In the genomic region with DNA sequence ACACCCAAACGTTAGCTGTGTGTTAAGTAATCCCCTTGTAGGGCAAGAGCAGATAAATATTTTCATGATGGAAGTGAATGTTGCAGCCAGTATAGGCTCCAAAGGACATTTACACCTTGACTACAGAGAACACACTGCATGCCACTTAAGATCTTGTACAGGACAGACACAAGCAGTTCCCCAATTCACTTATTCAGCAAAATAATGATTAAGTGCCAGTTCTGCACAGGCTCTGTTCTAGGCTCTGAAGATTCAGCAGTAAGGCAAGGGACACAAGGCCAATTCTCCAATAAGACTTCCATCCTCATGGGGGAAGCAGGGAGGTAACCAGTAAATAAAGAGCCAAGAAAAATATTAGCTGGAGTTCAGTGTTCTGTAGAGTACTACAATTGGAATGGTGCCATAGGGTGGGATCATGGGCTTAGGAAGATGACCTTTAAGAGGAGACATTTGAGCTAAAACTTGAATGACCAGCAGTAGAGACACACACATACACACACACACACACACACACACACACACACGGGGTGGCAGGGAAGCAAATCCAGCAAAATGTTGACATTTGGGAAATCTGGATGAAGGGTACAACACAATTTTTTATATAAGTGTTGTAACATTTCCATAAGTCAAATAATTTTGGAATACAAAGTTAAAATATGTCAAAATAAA, we compare ENCODE assay signal across 15 cellular contexts.
A peak's percentile ranks its signal among the peaks of the same experiment; 100 is the strongest.
DNase-seq lines count a peak whose midpoint lies in the region; ATAC-seq and TF ChIP-seq lines count a peak whose summit lies in the region.
"Had no signal": no experiment of that assay in that cellular context is flagged by ENCODE, and none has a peak within 500 bp of the region (broad histone marks: within the 10 kb centered on the region; RNA-seq: fewer than 3 reads in every experiment).

No MANE protein-coding gene starts in this region.

- intact Hi-C loops in left cardiac atrium (cut with DNase I), result no loop called here
- intact Hi-C loops in sciatic nerve (cut with DNase I), result no loop called here
- intact Hi-C loops in mucosa of descending colon (cut with DNase I, micrococcal nuclease), result no loop called here
- intact Hi-C loops in ascending aorta (cut with DNase I), result no loop called here

- 38% methylated on average over 2 of the region's 2 CpGs for WGBS in suprapubic skin

- TF ChIP-seq POLR2A in suprapubic skin (IDR thresholded peaks at IDR 0.05), result no peak

- H3K4me3 ChIP-seq in SJCRH30, result no peak overlapping the region
- no peak overlapping the region for H3K4me3 ChIP-seq in coronary artery
- H3K4me3 ChIP-seq in suprapubic skin, result no peak overlapping the region
- H3K4me3 ChIP-seq in mucosa of descending colon, result no peak overlapping the region
- no peak overlapping the region for H3K4me3 ChIP-seq in ascending aorta

- no peaks in the 10 kb centered on the region for H3K9me3 ChIP-seq in SJCRH30 (replicated peaks)
- no peaks in the 10 kb centered on the region for H3K9me3 ChIP-seq in suprapubic skin
- H3K9me3 ChIP-seq in mucosa of descending colon, result no peaks in the 10 kb centered on the region
- H3K9me3 ChIP-seq in ascending aorta, result no peaks in the 10 kb centered on the region

- TF ChIP-seq EP300 in suprapubic skin (IDR thresholded peaks at IDR 0.05), result no peak

- DNase-seq in SJCRH30 (peak in 1 of 2 experiments; percentile 34), coronary artery (ENCODE audit: low spot score) (peak; percentile 24), left cardiac atrium (no peak), sciatic nerve (ENCODE audit: low spot score) (no peak), suprapubic skin (ENCODE audit: low spot score in 2 of 2) (no peak), mucosa of descending colon (no peak), activated T-cell treated with anti-CD3 and anti-CD28 coated beads for 4 hours (no peak), ascending aorta (ENCODE audit: low spot score in 2 of 2) (no peak)
- DNase-seq: Calu3; CD4-positive, alpha-beta T cell; H7; KG1; NCI-H1092; NCI-H748 treated with DMSO at 0.1 percent for 48 hours had no signal

- H3K4me1 ChIP-seq in SJCRH30 (peaks cover 21% of the 10 kb centered on the region), suprapubic skin (peaks cover 29% of the 10 kb centered on the region), mucosa of descending colon (ENCODE audit: low read depth) (no peaks in the 10 kb centered on the region), ascending aorta (peaks cover 0 to 8% of the 10 kb centered on the region in 2 donors)

- ATAC-seq in left cardiac atrium (peak; percentile 7 to 50), sciatic nerve (peak; percentile 41), mucosa of descending colon (no peak)
- ATAC-seq: Panc1 had no signal

- TF ChIP-seq CTCF in coronary artery (IDR thresholded peaks at IDR 0.05), result no peak
- TF ChIP-seq CTCF in suprapubic skin (IDR thresholded peaks at IDR 0.05), result no peak
- no peak for TF ChIP-seq CTCF in mucosa of descending colon (IDR thresholded peaks at IDR 0.05)
- no peak for TF ChIP-seq CTCF in ascending aorta (IDR thresholded peaks at IDR 0.05)

- no peaks in the 10 kb centered on the region for H3K27me3 ChIP-seq in SJCRH30
- no peaks in the 10 kb centered on the region for H3K27me3 ChIP-seq in suprapubic skin
- H3K27me3 ChIP-seq in ascending aorta, result no peaks in the 10 kb centered on the region

- peak overlapping the region; percentile 37 for H3K27ac ChIP-seq in SJCRH30
- H3K27ac ChIP-seq in coronary artery, result no peak overlapping the region
- H3K27ac ChIP-seq in suprapubic skin, result no peak overlapping the region
- H3K27ac ChIP-seq in ascending aorta, result no peak overlapping the region

- H3K36me3 ChIP-seq in SJCRH30 (no peaks in the 10 kb centered on the region), suprapubic skin (no peaks in the 10 kb centered on the region), mucosa of descending colon (ENCODE audit: low read depth) (no peaks in the 10 kb centered on the region), ascending aorta (no peaks in the 10 kb centered on the region)
